Comparison of ENCODE assay signal across 2 cellular contexts in genomic region chr1:161723459-161724149, GRCh38.
TF ChIP-seq lines count a peak whose summit lies in the region.

No MANE protein-coding gene starts in this region.

TF ChIP-seq in HCT116, 20 proteins besides CTCF, POLR2A, EP300 and RAD21:
- TF ChIP-seq, protein P1, sequence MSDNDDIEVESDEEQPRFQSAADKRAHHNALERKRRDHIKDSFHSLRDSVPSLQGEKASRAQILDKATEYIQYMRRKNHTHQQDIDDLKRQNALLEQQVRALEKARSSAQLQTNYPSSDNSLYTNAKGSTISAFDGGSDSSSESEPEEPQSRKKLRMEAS (IDR thresholded peaks at IDR 0.05) = no peak
- TF ChIP-seq ZFX (IDR thresholded peaks at IDR 0.05) = no peak
- no peak for TF ChIP-seq SIN3A (IDR thresholded peaks at IDR 0.05; ENCODE audit: low read depth)
- peak; percentile 37; the same call in 1 of the 2 replicates for TF ChIP-seq SP1 (IDR thresholded peaks at IDR 0.05; ENCODE audit: low read depth)
TF ChIP-seq in HCT116: peak in this region for 1.

TF ChIP-seq in H1, 55 proteins besides CTCF, POLR2A, EP300 and RAD21:
- TF ChIP-seq SP1 (IDR thresholded peaks at IDR 0.05; ENCODE audit: low read depth, low read length) (no peak), ATF2 (IDR thresholded peaks at IDR 0.05; ENCODE audit: low read length) (no peak), CEBPB (IDR thresholded peaks at IDR 0.05; ENCODE audit: low read depth, low read length) (no peak), RXRA (IDR thresholded peaks at IDR 0.05; ENCODE audit: insufficient read depth, low read depth, low read length) (no peak), HDAC6 (IDR thresholded peaks at IDR 0.05; ENCODE audit: low read depth, low read length) (no peak), NRF1 (IDR thresholded peaks at IDR 0.05; ENCODE audit: low read depth, low read length) (no peak), FOSL1 (IDR thresholded peaks at IDR 0.05; ENCODE audit: insufficient read depth, low read depth, low read length) (no peak), SUZ12 (IDR thresholded peaks at IDR 0.05; ENCODE audit: low read length) (no peak), TAF7 (optimal IDR thresholded peaks at IDR 0.05; ENCODE audit: borderline replicate concordance, low read depth, low read length) (no peak), SIN3A (conservative IDR thresholded peaks at IDR 0.05 in 1 of 2, IDR thresholded peaks at IDR 0.05 in 1 of 2; ENCODE audit: low read depth in 1 of 2, low read length in 2 of 2) (no peak), NANOG (IDR thresholded peaks at IDR 0.05; ENCODE audit: insufficient read depth, low read depth, low read length, poor library complexity, severe bottlenecking) (no peak), RFX5 (IDR thresholded peaks at IDR 0.05; ENCODE audit: borderline replicate concordance, low read depth, low read length) (no peak)
